In the genomic region with DNA sequence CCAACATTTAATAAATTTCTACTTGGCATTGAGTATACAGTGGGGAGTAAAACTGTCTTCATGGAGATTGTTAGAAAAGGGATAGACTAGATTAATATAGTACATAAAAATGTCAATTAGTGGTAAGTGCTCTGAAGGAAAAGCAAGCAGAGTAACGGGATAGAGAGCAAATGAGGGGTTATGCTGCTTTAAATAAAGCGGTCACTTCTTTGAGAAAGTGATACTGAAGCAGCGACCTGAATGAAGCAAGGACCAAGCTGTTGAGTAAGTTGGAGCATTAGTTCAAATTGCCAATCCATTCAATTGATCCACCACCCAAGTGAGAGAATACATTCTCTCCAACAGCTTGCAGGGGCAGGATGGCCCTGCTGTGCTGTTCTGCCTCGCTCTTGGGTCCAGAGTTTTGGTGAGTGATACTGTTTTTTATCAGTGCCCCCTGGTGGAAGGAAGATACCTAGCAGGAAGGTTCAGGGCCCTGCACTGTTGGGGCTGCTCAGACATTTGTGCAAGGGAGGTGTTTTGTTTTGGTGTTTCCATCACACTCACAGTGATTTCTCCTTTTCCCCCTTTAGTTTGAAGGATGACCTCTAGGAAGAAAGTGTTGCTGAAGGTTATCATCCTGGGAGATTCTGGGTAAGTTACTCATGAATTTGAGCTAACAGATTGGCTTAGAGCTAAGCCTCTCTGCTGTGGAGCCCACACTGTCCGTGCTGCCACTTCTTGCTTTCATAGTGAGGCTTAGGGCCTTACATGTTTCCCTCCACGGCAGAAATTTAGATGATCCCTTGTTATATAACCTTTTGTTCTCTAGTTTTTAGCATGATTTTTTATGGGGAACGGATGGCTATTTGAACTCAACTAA, we compare ENCODE assay signal across 8 cellular contexts.
DNase-seq lines count a peak whose midpoint lies in the region; ATAC-seq, FAIRE-seq and TF ChIP-seq lines count a peak whose summit lies in the region.

No MANE protein-coding gene starts in this region.

- DNase-seq in D721Med (ENCODE audit: insufficient read length, low spot score) = peak; percentile 68
- DNase-seq in HuH-7.5 (ENCODE audit: low spot score) = peak; percentile 74
- peak in 1 of 2 experiments; percentile 55 for DNase-seq in PC-9
- peak; percentile 66 to 73 for DNase-seq in activated T-cell treated with anti-CD3 and anti-CD28 coated beads, Interleukin-2, amount 50 U/mL, for 72 hours
- DNase-seq in fibroblast of peridontal ligament (ENCODE audit: extremely low read depth) = peak; percentile 71
- DNase-seq in ureter (ENCODE audit: low spot score) = peak; percentile 71

- H4K20me1 ChIP-seq in PC-9 (ENCODE audit: insufficient read depth) = peaks cover 59% of the 10 kb centered on the region

- FAIRE-seq in D721Med (lab: Jason Lieb, UNC) = no peak

- H3K4me3 ChIP-seq in PC-9 (no peak overlapping the region), neutrophil (ENCODE audit: low read depth in 1 of 2, low read length in 1 of 2) (peak overlapping the region in 1 of 2 experiments; percentile 9)

- no peaks in the 10 kb centered on the region for H3K9me2 ChIP-seq in PC-9 (ENCODE audit: insufficient read depth)

- peaks cover 23% of the 10 kb centered on the region for H3K36me3 ChIP-seq in PC-9 (ENCODE audit: low read depth)
- peaks cover 42% of the 10 kb centered on the region for H3K36me3 ChIP-seq in neutrophil

- no peak overlapping the region for H3K4me2 ChIP-seq in PC-9

- POLR2A ChIA-PET in PC-9 (lab: Charles Lee; ENCODE audit: unreplicated experiment) = no interaction called here

- H3F3A ChIP-seq in PC-9 (ENCODE audit: insufficient read depth, low read depth) = peaks cover 55% of the 10 kb centered on the region

- H3K27ac ChIP-seq in PC-9 (peak overlapping the region; percentile 41; the same call in 1 of the 2 replicates), neutrophil (peak overlapping the region; percentile 62)

- H3K9me3 ChIP-seq in PC-9 (ENCODE audit: insufficient read depth, low read depth) (no peaks in the 10 kb centered on the region), neutrophil (no peaks in the 10 kb centered on the region)

- no peak overlapping the region for H2AFZ ChIP-seq in PC-9

- peaks cover 10 to 27% of the 10 kb centered on the region in 2 donors for H3K36me3 Mint-ChIP-seq in activated T-cell treated with anti-CD3 and anti-CD28 coated beads, Interleukin-2, amount 50 U/mL, for 72 hours (ENCODE audit: insufficient read depth in 2 of 2)

- CTCF ChIA-PET in PC-9 (lab: Charles Lee) = interaction anchor here (0.5 to 2.3 kb wide), 2 partner anchors 114 to 130 kb away, joined by 15 to 21 read pairs; no protein-coding TSS in a partner anchor

- ATAC-seq in GM21367 (IDR thresholded peaks at IDR 0.05; ENCODE audit: unreplicated experiment) = peak; percentile 56
- ATAC-seq in activated T-cell treated with anti-CD3 and anti-CD28 coated beads, Interleukin-2, amount 50 U/mL, for 72 hours (replicated peaks in 1 of 2) = peak; percentile 66 to 70

- no peaks in the 10 kb centered on the region for H3K27me3 Mint-ChIP-seq in activated T-cell treated with anti-CD3 and anti-CD28 coated beads, Interleukin-2, amount 50 U/mL, for 72 hours (ENCODE audit: low read depth)

- H3K27ac Mint-ChIP-seq in activated T-cell treated with anti-CD3 and anti-CD28 coated beads, Interleukin-2, amount 50 U/mL, for 72 hours = peak overlapping the region; percentile 99

- intact Hi-C loops in PC-9 (cut with micrococcal nuclease; ENCODE audit: unreplicated experiment) = loop anchor here (1.0 to 5.0 kb wide), 3 partner anchors 68 to 115 kb away; partner anchors contain the start of genes ACAD9 and RAB7A

- peak overlapping the region; percentile 60 to 83 for H3K4me3 Mint-ChIP-seq in activated T-cell treated with anti-CD3 and anti-CD28 coated beads, Interleukin-2, amount 50 U/mL, for 72 hours

- TF ChIP-seq CTCF in D721Med (IDR thresholded peaks at IDR 0.05; ENCODE audit: insufficient read depth, missing control alignments) (peak; percentile 72), PC-9 (conservative IDR thresholded peaks at IDR 0.05) (peak; percentile 85), neutrophil (IDR thresholded peaks at IDR 0.05) (peak; percentile 90)

- H3K79me2 ChIP-seq in PC-9 (ENCODE audit: low read depth) = peaks cover 63% of the 10 kb centered on the region

- H3K9me3 Mint-ChIP-seq in activated T-cell treated with anti-CD3 and anti-CD28 coated beads, Interleukin-2, amount 50 U/mL, for 72 hours = no peaks in the 10 kb centered on the region

- peaks cover 97% of the 10 kb centered on the region for H3K4me1 Mint-ChIP-seq in activated T-cell treated with anti-CD3 and anti-CD28 coated beads, Interleukin-2, amount 50 U/mL, for 72 hours (ENCODE audit: low read depth)

- no peaks in the 10 kb centered on the region for H3K27me3 ChIP-seq in PC-9 (ENCODE audit: insufficient read depth, low read depth)
- H3K27me3 ChIP-seq in neutrophil = no peaks in the 10 kb centered on the region

- 0 out of 2 replicates have a peak, but pooled peaks cover 7% of the 10 kb centered on the region for H3K4me1 ChIP-seq in PC-9 (replicated peaks; ENCODE audit: insufficient read depth)
- H3K4me1 ChIP-seq in neutrophil (ENCODE audit: control insufficient read depth in 1 of 2, insufficient read depth in 1 of 2, low read depth in 1 of 2, low read length in 1 of 2) = peaks cover 40 to 42% of the 10 kb centered on the region in 2 experiments

- no TSS peak for BruUV-seq in PC-9 (replicated peaks; lab: Mats Ljungman, UMichigan)
